In genomic region chr19:1312732-1313694, GRCh38 we compare ENCODE assay signal across 13 cellular contexts. TPM values are rescaled to one million over a fixed set of nuclear protein-coding genes. Genes with fewer than 3 reads are reported as not detected.
DNase-seq lines count a peak whose midpoint lies in the region; ATAC-seq and TF ChIP-seq lines count a peak whose summit lies in the region.
"Had no signal": no experiment of that assay in that cellular context is flagged by ENCODE, and none has a peak within 500 bp of the region (broad histone marks: within the 10 kb centered on the region; RNA-seq: fewer than 3 reads in every experiment).

No MANE protein-coding gene starts in this region.

- H4K5ac ChIP-seq in IMR-90 (ENCODE audit: low read depth, low read length) = no peak overlapping the region

- TF ChIP-seq POLR2A in IMR-90 (IDR thresholded peaks at IDR 0.05; ENCODE audit: low read depth, low read length) = no peak

- ATAC-seq in IMR-90 (ENCODE audit: low read depth) = peak; percentile 54; the same call in 1 of the 2 replicates
- no peak for ATAC-seq in HG03565 (IDR thresholded peaks at IDR 0.05; ENCODE audit: unreplicated experiment)
- ATAC-seq in GM19328 (IDR thresholded peaks at IDR 0.05; ENCODE audit: unreplicated experiment) = no peak
- ATAC-seq: upper lobe of right lung had no signal

- H3K36me3 ChIP-seq in Caco-2 (ENCODE audit: control insufficient read depth, insufficient read depth, low read length) = no peaks in the 10 kb centered on the region
- H3K36me3 ChIP-seq in IMR-90 (ENCODE audit: control insufficient read depth, insufficient read depth, low read length) = no peaks in the 10 kb centered on the region
- H3K36me3 ChIP-seq: HAP-1, upper lobe of right lung had no signal

- no TSS peak for BruUV-seq in Caco-2 (replicated peaks; lab: Mats Ljungman, UMichigan)
- no TSS peak for BruUV-seq in IMR-90 (replicated peaks; lab: Mats Ljungman, UMichigan)

- peaks cover 6% of the 10 kb centered on the region for H3K36me3 Mint-ChIP-seq in Caco-2 (ENCODE audit: insufficient read depth, unreplicated experiment)

- H3K4ac ChIP-seq in IMR-90 (ENCODE audit: low read depth, low read length) = no peak overlapping the region

- no peaks in the 10 kb centered on the region; the same call in 1 of the 2 replicates for H4K20me1 ChIP-seq in IMR-90 (ENCODE audit: insufficient read depth, low read length)

- H3K27ac ChIP-seq in IMR-90 (ENCODE audit: insufficient read depth, low read length) = no peak overlapping the region
- H3K27ac ChIP-seq: upper lobe of right lung had no signal

- H2BK20ac ChIP-seq in IMR-90 (ENCODE audit: low read depth, low read length) = no peak overlapping the region

- H4K91ac ChIP-seq in IMR-90 (ENCODE audit: insufficient read depth, low read depth, low read length) = no peak overlapping the region

- in situ Hi-C loops in IMR-90 (cut with MboI; ENCODE audit: low sequenced_read_pairs) (no loop called here), T47D (cut with HindIII; ENCODE audit: low pct_unique_long_range_greater_than_20kb, low sequenced_read_pairs) (no loop called here), G401 (cut with HindIII; ENCODE audit: low sequenced_read_pairs) (no loop called here)

- H3K4me1 Mint-ChIP-seq in Caco-2 (ENCODE audit: low read depth, unreplicated experiment) = no peaks in the 10 kb centered on the region

- TF ChIP-seq RAD21 in IMR-90 (IDR thresholded peaks at IDR 0.05; ENCODE audit: low read length) = no peak

- TF ChIP-seq CTCF in Caco-2 (IDR thresholded peaks at IDR 0.05; ENCODE audit: insufficient read depth in 1 of 2, low read depth in 1 of 2, low read length in 1 of 2, severe bottlenecking in 1 of 2, unreplicated experiment in 1 of 2) (no peak), IMR-90 (conservative IDR thresholded peaks at IDR 0.05; ENCODE audit: low read depth, low read length) (no peak)

- POLR2A ChIA-PET in Caco-2 (lab: Charles Lee) (interaction anchor here (0.5 to 1.6 kb wide), 5 partner anchors 11 to 185 kb away, joined by 3 to 6 read pairs (median 4); partner anchors contain the start of gene CIRBP), IMR-90 (lab: Charles Lee; ENCODE audit: unreplicated experiment) (no interaction called here)

- H3K9me3 Mint-ChIP-seq in Caco-2 (ENCODE audit: unreplicated experiment) = no peaks in the 10 kb centered on the region
- H3K9me3 Mint-ChIP-seq: T-helper 1 cell treated with Interleukin-12 subunit alpha and Interleukin-12 subunit beta and Interleukin-4 antibody, amounts not matched to agents 30 μg/mL and 1 μg/mL, for 36 hours had no signal

- intact Hi-C loops in Caco-2 (cut with micrococcal nuclease; ENCODE audit: unreplicated experiment) = no loop called here
- intact Hi-C loops in IMR-90 (cut with micrococcal nuclease) = no loop called here

- H3K4me2 ChIP-seq in IMR-90 (ENCODE audit: low read depth, low read length) = no peak overlapping the region

- H3K79me1 ChIP-seq in IMR-90 (ENCODE audit: low read depth in 1 of 2, low read length in 2 of 2) = no peaks in the 10 kb centered on the region

- H3K27ac Mint-ChIP-seq in Caco-2 (ENCODE audit: unreplicated experiment) = no peak overlapping the region
- H3K27ac Mint-ChIP-seq: T-helper 1 cell treated with Interleukin-12 subunit alpha and Interleukin-12 subunit beta and Interleukin-4 antibody, amounts not matched to agents 30 μg/mL and 1 μg/mL, for 36 hours had no signal

- no peak overlapping the region for H3K4me3 Mint-ChIP-seq in Caco-2 (ENCODE audit: unreplicated experiment)
- H3K4me3 Mint-ChIP-seq: T-helper 1 cell treated with Interleukin-12 subunit alpha and Interleukin-12 subunit beta and Interleukin-4 antibody, amounts not matched to agents 30 μg/mL and 1 μg/mL, for 36 hours had no signal

- H3K9me1 ChIP-seq in IMR-90 (ENCODE audit: insufficient read depth, low read length) = no peaks in the 10 kb centered on the region

- H3K27me3 ChIP-seq in Caco-2 (replicated peaks; ENCODE audit: control insufficient read depth, insufficient read depth, low read length) (no peaks in the 10 kb centered on the region), IMR-90 (ENCODE audit: control insufficient read depth, insufficient read depth, low read length) (peaks cover 30% of the 10 kb centered on the region)

- no peak overlapping the region for H2BK15ac ChIP-seq in IMR-90 (ENCODE audit: low read depth, low read length)

- H3K4me3 ChIP-seq in Caco-2 (ENCODE audit: low read depth, low read length) (no peak overlapping the region), IMR-90 (ENCODE audit: insufficient read depth, low read depth, low read length) (no peak overlapping the region)
- H3K4me3 ChIP-seq: HAP-1, upper lobe of right lung had no signal

- CTCF ChIA-PET in Caco-2 (lab: Charles Lee) (interaction anchor here (0.5 to 1.2 kb wide), 3 partner anchors 11 to 46 kb away, joined by 3 to 5 read pairs (median 3); no protein-coding TSS in a partner anchor), IMR-90 (lab: Yijun Ruan, JAX) (interaction anchor here (1.4 kb wide), 1 partner anchor 33 kb away, joined by 3 read pairs; no protein-coding TSS in a partner anchor)

- H4K8ac ChIP-seq in IMR-90 (ENCODE audit: low read depth in 2 of 2, low read length in 2 of 2) = no peak overlapping the region

- DNase-seq in Caco-2 = peak; percentile 66 to 70
- peak; percentile 58 for DNase-seq in IMR-90
- DNase-seq in T47D (ENCODE audit: low read depth in 1 of 2, low spot score in 1 of 2) = peak; percentile 68 to 85
- peak; percentile 17 to 71 for DNase-seq in lung microvascular endothelial cell (ENCODE audit: low read depth in 2 of 2)
- DNase-seq in stimulated activated CD4-positive, alpha-beta T cell treated with anti-CD3 and anti-CD28 coated beads, Interleukin-2, amount 100 ng/mL, for 24 hours = no peak
- DNase-seq in G401 (ENCODE audit: low spot score) = no peak
- DNase-seq: DMS153, upper lobe of right lung had no signal

- no peak overlapping the region for H2BK5ac ChIP-seq in IMR-90 (ENCODE audit: low read depth, low read length, poor library complexity, severe bottlenecking)

- H2AK9ac ChIP-seq in IMR-90 (replicated peaks; ENCODE audit: low read depth, low read length, poor library complexity) = no peak overlapping the region

- no peak overlapping the region for H3K18ac ChIP-seq in IMR-90 (ENCODE audit: low read depth, low read length)

- dilution Hi-C loops in IMR-90 (cut with HindIII; ENCODE audit: low sequenced_read_pairs, unreplicated experiment) = no loop called here

- no peak overlapping the region for H3K56ac ChIP-seq in IMR-90 (ENCODE audit: extremely low read depth, insufficient read depth, low read length)

- H2BK120ac ChIP-seq in IMR-90 (ENCODE audit: low read depth, low read length) = no peak overlapping the region

- peaks cover 14% of the 10 kb centered on the region for H3K4me1 ChIP-seq in Caco-2
- no peaks in the 10 kb centered on the region; the same call in 1 of the 2 replicates for H3K4me1 ChIP-seq in IMR-90 (ENCODE audit: control insufficient read depth, insufficient read depth, low read length)
- H3K4me1 ChIP-seq: upper lobe of right lung had no signal

- H3K23ac ChIP-seq in IMR-90 (ENCODE audit: low read depth, low read length) = no peak overlapping the region

- no peak overlapping the region for H2AK5ac ChIP-seq in IMR-90 (ENCODE audit: low read depth, low read length)

- WGBS in IMR-90 (ENCODE audit: extremely low coverage in 2 of 2, insufficient read length in 1 of 2), 2 experiments = 59% methylated on average over 40 of the region's 61 CpGs; no CpG with 5 or more reads in 1 of the 2 experiments

- H3K9me3 ChIP-seq in Caco-2 = no peaks in the 10 kb centered on the region
- H3K9me3 ChIP-seq in IMR-90 (ENCODE audit: control insufficient read depth, insufficient read depth, low read length) = no peaks in the 10 kb centered on the region
- H3K9me3 ChIP-seq: HAP-1, upper lobe of right lung had no signal

- H3K14ac ChIP-seq in IMR-90 (replicated peaks; ENCODE audit: low read depth, low read length) = no peak overlapping the region

- H3K9ac ChIP-seq in IMR-90 (ENCODE audit: low read depth, low read length) = no peak overlapping the region

- no peaks in the 10 kb centered on the region for H3K27me3 Mint-ChIP-seq in Caco-2 (ENCODE audit: insufficient read depth, unreplicated experiment)

- peak overlapping the region; percentile 70 for H2AFZ ChIP-seq in IMR-90 (replicated peaks; ENCODE audit: low read length, poor library complexity)

TF ChIP-seq in IMR-90, 13 proteins besides CTCF, POLR2A, EP300 and RAD21:
- TF ChIP-seq NFE2L2 (IDR thresholded peaks at IDR 0.05; ENCODE audit: low read depth, low read length) (no peak), MAZ (IDR thresholded peaks at IDR 0.05; ENCODE audit: borderline replicate concordance, low read depth, low read length) (no peak), CEBPB (IDR thresholded peaks at IDR 0.05; ENCODE audit: low read depth, low read length) (no peak)

RNA-seq across cellular contexts. Expression of gene EFNA2, which starts 27.3 kb away (rescaled TPM):
- total RNA-seq in Caco-2 (2022) (18.6 and 20.6 TPM in 2 replicates), IMR-90 (2012; rRNA removed) (not detected in 2 replicates), lung microvascular endothelial cell (under 0.01 TPM in 1 of 2 replicates, not detected in the other)
- not detected in 2 replicates for polyA plus RNA-seq in IMR-90 (2012; rRNA removed)
- polyA plus RNA-seq in IMR-90 (2012; cell fraction: cytosol; rRNA removed) = 0.10 TPM in 1 of 2 replicates, not detected in the other
- polyA plus RNA-seq in IMR-90 (2012; cell fraction: nucleus; rRNA removed; ENCODE audit: low replicate concordance) = 0.07 TPM in 1 of 2 replicates, not detected in the other
- total RNA-seq in G401 (2014; rRNA removed; shearing (Covaris generic)) = 0.31 and 1.3 TPM in 2 replicates
- total RNA-seq: omental fat pad, upper lobe of right lung had no signal

RNA-seq across cellular contexts. Expression of gene FAM174C, which starts 37.7 kb away (rescaled TPM):
- total RNA-seq in Caco-2 (2022) (51.0 and 56.3 TPM in 2 replicates), IMR-90 (2012; rRNA removed) (7.5 and 10.6 TPM in 2 replicates), lung microvascular endothelial cell (16.9 and 17.0 TPM in 2 replicates)
- 61.8 and 93.4 TPM in 2 replicates for polyA plus RNA-seq in IMR-90 (2012; rRNA removed)
- 94.9 and 135 TPM in 2 replicates for polyA plus RNA-seq in IMR-90 (2012; cell fraction: cytosol; rRNA removed)
- polyA plus RNA-seq in IMR-90 (2012; cell fraction: nucleus; rRNA removed; ENCODE audit: low replicate concordance) = 46.6 and 93.7 TPM in 2 replicates
- total RNA-seq in G401 (2014; rRNA removed; shearing (Covaris generic)) = 37.9 and 45.0 TPM in 2 replicates

RNA-seq across cellular contexts. Expression of gene CIRBP, which starts 43.9 kb away (rescaled TPM):
- total RNA-seq in Caco-2 (2022) (289 and 331 TPM in 2 replicates), IMR-90 (2012; rRNA removed) (226 and 299 TPM in 2 replicates), lung microvascular endothelial cell (95.4 and 115 TPM in 2 replicates)
- polyA plus RNA-seq in IMR-90 (2012; rRNA removed) = 405 and 542 TPM in 2 replicates
- 562 and 617 TPM in 2 replicates for polyA plus RNA-seq in IMR-90 (2012; cell fraction: cytosol; rRNA removed)
- 2,129 and 2,924 TPM in 2 replicates for polyA plus RNA-seq in IMR-90 (2012; cell fraction: nucleus; rRNA removed; ENCODE audit: low replicate concordance)
- 196 and 215 TPM in 2 replicates for total RNA-seq in G401 (2014; rRNA removed; shearing (Covaris generic))

Comparison
In these comparisons a context has a peak if more than half of its experiments do, and no peak if none do; other contexts are left out.
1. DNase-seq: peak in Caco-2 (2 of 2), IMR-90 (single experiment), T47D (2 of 2) and lung microvascular endothelial cell (2 of 2); none in stimulated activated CD4-positive, alpha-beta T cell treated with anti-CD3 and anti-CD28 coated beads, Interleukin-2, amount 100 ng/mL, for 24 hours (0 of 2) and G401 (single experiment).